Comparison of ENCODE assay signal across 24 cellular contexts in genomic region chr7:139575338-139575680, GRCh38. TPM values are rescaled to one million over a fixed set of nuclear protein-coding genes. Genes with fewer than 3 reads are reported as not detected.
DNase-seq lines count a peak whose midpoint lies in the region; ATAC-seq and TF ChIP-seq lines count a peak whose summit lies in the region.
"Had no signal": no experiment of that assay in that cellular context is flagged by ENCODE, and none has a peak within 500 bp of the region (broad histone marks: within the 10 kb centered on the region; RNA-seq: fewer than 3 reads in every experiment).

No MANE protein-coding gene starts in this region.

- H3K4me3 ChIP-seq in left ventricle myocardium inferior, result no peak overlapping the region
- no peak overlapping the region for H3K4me3 ChIP-seq in right atrium auricular region
- H3K4me3 ChIP-seq: K562, MG63 had no signal

- peak overlapping the region; percentile 22 for H3K27ac Mint-ChIP-seq in activated T-helper 17 cell treated with anti-CD3 and anti-CD28 coated beads, Interleukin-2, amount 50 U/mL, for 72 hours
- H3K27ac Mint-ChIP-seq in osteocyte (ENCODE audit: unreplicated experiment), result peak overlapping the region; percentile 47
- H3K27ac Mint-ChIP-seq in type B pancreatic cell, result no peak overlapping the region
- no peak overlapping the region for H3K27ac Mint-ChIP-seq in activated T-cell treated with anti-CD3 and anti-CD28 coated beads, Interleukin-2, amount 50 U/mL, for 24 hours
- H3K27ac Mint-ChIP-seq: HFFc6 had no signal

- H3K36me3 ChIP-seq in left ventricle myocardium inferior, result peaks cover 85% of the 10 kb centered on the region
- H3K36me3 ChIP-seq in right atrium auricular region, result peaks cover 70% of the 10 kb centered on the region
- H3K36me3 ChIP-seq: BE2C, MG63 had no signal

- no peak overlapping the region for H3K4me3 Mint-ChIP-seq in activated T-helper 17 cell treated with anti-CD3 and anti-CD28 coated beads, Interleukin-2, amount 50 U/mL, for 72 hours
- no peak overlapping the region for H3K4me3 Mint-ChIP-seq in osteocyte (ENCODE audit: unreplicated experiment)
- no peak overlapping the region for H3K4me3 Mint-ChIP-seq in type B pancreatic cell
- no peak overlapping the region for H3K4me3 Mint-ChIP-seq in activated T-cell treated with anti-CD3 and anti-CD28 coated beads, Interleukin-2, amount 50 U/mL, for 24 hours
- H3K4me3 Mint-ChIP-seq: CD4-positive, CD25-positive, alpha-beta regulatory T cell; HFFc6 had no signal

- no peak for ATAC-seq in activated T-helper 17 cell treated with anti-CD3 and anti-CD28 coated beads, Interleukin-2, amount 50 U/mL, for 72 hours (replicated peaks)
- ATAC-seq: HepG2, K562 had no signal

- no peaks in the 10 kb centered on the region for H3K4me1 Mint-ChIP-seq in activated T-helper 17 cell treated with anti-CD3 and anti-CD28 coated beads, Interleukin-2, amount 50 U/mL, for 72 hours
- H3K4me1 Mint-ChIP-seq in osteocyte (ENCODE audit: unreplicated experiment), result no peaks in the 10 kb centered on the region
- H3K4me1 Mint-ChIP-seq in type B pancreatic cell (ENCODE audit: unreplicated experiment), result no peaks in the 10 kb centered on the region
- H3K4me1 Mint-ChIP-seq in activated T-cell treated with anti-CD3 and anti-CD28 coated beads, Interleukin-2, amount 50 U/mL, for 24 hours (ENCODE audit: low read depth), result no peaks in the 10 kb centered on the region

- TF ChIP-seq CTCF in left ventricle myocardium inferior (IDR thresholded peaks at IDR 0.05; ENCODE audit: borderline replicate concordance), result no peak
- no peak for TF ChIP-seq CTCF in right atrium auricular region (IDR thresholded peaks at IDR 0.05)
- no peak for TF ChIP-seq CTCF in osteocyte (IDR thresholded peaks at IDR 0.05)
- no peak for TF ChIP-seq CTCF in type B pancreatic cell (conservative IDR thresholded peaks at IDR 0.05)

- no peaks in the 10 kb centered on the region for H3K27me3 Mint-ChIP-seq in activated T-helper 17 cell treated with anti-CD3 and anti-CD28 coated beads, Interleukin-2, amount 50 U/mL, for 72 hours
- H3K27me3 Mint-ChIP-seq in osteocyte (ENCODE audit: unreplicated experiment) (no peaks in the 10 kb centered on the region), type B pancreatic cell (no peaks in the 10 kb centered on the region)
- no peaks in the 10 kb centered on the region for H3K27me3 Mint-ChIP-seq in activated T-cell treated with anti-CD3 and anti-CD28 coated beads, Interleukin-2, amount 50 U/mL, for 24 hours
- H3K27me3 Mint-ChIP-seq: CD4-positive, CD25-positive, alpha-beta regulatory T cell had no signal

- H3K27ac ChIP-seq in left ventricle myocardium inferior (replicated peaks) (peak overlapping the region; percentile 87), right atrium auricular region (peak overlapping the region in 1 of 2 donors; percentile 33)

- no peaks in the 10 kb centered on the region for H3K9me3 Mint-ChIP-seq in activated T-helper 17 cell treated with anti-CD3 and anti-CD28 coated beads, Interleukin-2, amount 50 U/mL, for 72 hours
- H3K9me3 Mint-ChIP-seq in osteocyte (ENCODE audit: unreplicated experiment) (no peaks in the 10 kb centered on the region), type B pancreatic cell (no peaks in the 10 kb centered on the region)
- H3K9me3 Mint-ChIP-seq in activated T-cell treated with anti-CD3 and anti-CD28 coated beads, Interleukin-2, amount 50 U/mL, for 24 hours, result no peaks in the 10 kb centered on the region
- H3K9me3 Mint-ChIP-seq: CD4-positive, CD25-positive, alpha-beta regulatory T cell; HFFc6 had no signal

- H3K4me1 ChIP-seq in left ventricle myocardium inferior, result peaks cover 20% of the 10 kb centered on the region
- H3K4me1 ChIP-seq in right atrium auricular region, result peaks cover 0 to 10% of the 10 kb centered on the region in 2 donors
- H3K4me1 ChIP-seq: BE2C had no signal

- DNase-seq in left ventricle myocardium inferior, result no peak
- no peak for DNase-seq in right atrium auricular region (ENCODE audit: low spot score)
- peak; percentile 73 for DNase-seq in osteocyte (ENCODE audit: extremely low spot score, unreplicated experiment)
- DNase-seq in type B pancreatic cell (ENCODE audit: extremely low spot score, unreplicated experiment), result peak; percentile 55
- DNase-seq in stimulated activated CD4-positive, alpha-beta T cell treated with anti-CD3 and anti-CD28 coated beads, Interleukin-1b, Interleukin-23, amount 100 ng/mL, for 48 hours, result no peak
- DNase-seq in activated T-cell treated with anti-CD3 and anti-CD28 coated beads, Interleukin-2, amount 50 U/mL, for 24 hours, result no peak
- DNase-seq in GF-D8 (lab: John Stamatoyannopoulos, UW), result no peak
- DNase-seq: BE2C; CD4-positive, CD25-positive, alpha-beta regulatory T cell; DMS79; H7; HFFc6; MG63; NCI-H1417 treated with DMSO at 0.1 percent for 48 hours; NCI-H187; NCI-H446; NCI-H526; OCI-M1 had no signal

- H3K36me3 Mint-ChIP-seq in activated T-helper 17 cell treated with anti-CD3 and anti-CD28 coated beads, Interleukin-2, amount 50 U/mL, for 72 hours (ENCODE audit: low read depth), result peaks cover 82% of the 10 kb centered on the region
- H3K36me3 Mint-ChIP-seq in osteocyte (ENCODE audit: unreplicated experiment) (peaks cover 51% of the 10 kb centered on the region), type B pancreatic cell (peaks cover 35% of the 10 kb centered on the region)
- peaks cover 77% of the 10 kb centered on the region for H3K36me3 Mint-ChIP-seq in activated T-cell treated with anti-CD3 and anti-CD28 coated beads, Interleukin-2, amount 50 U/mL, for 24 hours (ENCODE audit: low read depth)

- no peaks in the 10 kb centered on the region for H3K27me3 ChIP-seq in left ventricle myocardium inferior (ENCODE audit: low read depth)
- H3K27me3 ChIP-seq in right atrium auricular region, result no peaks in the 10 kb centered on the region
- H3K27me3 ChIP-seq: BE2C, MG63 had no signal

- intact Hi-C loops in left ventricle myocardium inferior (cut with micrococcal nuclease), result no loop called here

- H3K9me3 ChIP-seq in left ventricle myocardium inferior (replicated peaks) (no peaks in the 10 kb centered on the region), right atrium auricular region (no peaks in the 10 kb centered on the region)
- H3K9me3 ChIP-seq: BE2C, MG63 had no signal

RNA-seq across cellular contexts. Expression of gene CLEC2L, which starts 51.8 kb away (rescaled TPM):
- total RNA-seq in left ventricle myocardium inferior (0.25 TPM), right atrium auricular region (not detected), osteocyte (not detected in 2 replicates), type B pancreatic cell (ENCODE audit: low replicate concordance) (0.21 and 0.34 TPM in 2 replicates)
- not detected for total RNA-seq in activated T-helper 17 cell treated with anti-CD3 and anti-CD28 coated beads, Interleukin-2, amount 50 U/mL, for 72 hours
- total RNA-seq: A673, H7, HFFc6, HT-29, LHCN-M2 had no signal

Comparison
In these comparisons a context has a peak if more than half of its experiments do, and no peak if none do; other contexts are left out.
1. DNase-seq: peak in osteocyte (single experiment) and type B pancreatic cell (single experiment); none in left ventricle myocardium inferior (single experiment), right atrium auricular region (single experiment), stimulated activated CD4-positive, alpha-beta T cell treated with anti-CD3 and anti-CD28 coated beads, Interleukin-1b, Interleukin-23, amount 100 ng/mL, for 48 hours (single experiment), activated T-cell treated with anti-CD3 and anti-CD28 coated beads, Interleukin-2, amount 50 U/mL, for 24 hours (single experiment) and GF-D8 (single experiment).
2. H3K27ac Mint-ChIP-seq: peak in activated T-helper 17 cell treated with anti-CD3 and anti-CD28 coated beads, Interleukin-2, amount 50 U/mL, for 72 hours (single experiment) and osteocyte (single experiment); none in type B pancreatic cell (single experiment) and activated T-cell treated with anti-CD3 and anti-CD28 coated beads, Interleukin-2, amount 50 U/mL, for 24 hours (single experiment).